ENCODE assay signal across 26 cellular contexts in genomic region chr16:64459402-64459801, GRCh38.
"Had no signal": no experiment of that assay in that cellular context is flagged by ENCODE, and none has a peak within 500 bp of the region (broad histone marks: within the 10 kb centered on the region; RNA-seq: fewer than 3 reads in every experiment).

No MANE protein-coding gene starts in this region.

- H3K27me3 Mint-ChIP-seq: naive thymus-derived CD8-positive, alpha-beta T cell; progenitor cell of endocrine pancreas; stimulated activated naive B cell treated with anti-CD40 and anti-IgM and Interleukin-4, amounts not matched to agents 10 μg/mL and 1 μg/mL and 100 μg/mL, for 72 hours had no signal

- H3K27ac Mint-ChIP-seq: mesothelial cell of epicardium; naive thymus-derived CD8-positive, alpha-beta T cell; nephron progenitor cell; neural progenitor cell; progenitor cell of endocrine pancreas; stimulated activated naive B cell treated with anti-CD40 and anti-IgM and Interleukin-4, amounts not matched to agents 10 μg/mL and 1 μg/mL and 100 μg/mL, for 72 hours had no signal

- H3K9me3 Mint-ChIP-seq: nephron progenitor cell had no signal

- H3K4me3 Mint-ChIP-seq: mesothelial cell of epicardium; naive thymus-derived CD8-positive, alpha-beta T cell; nephron progenitor cell; neural progenitor cell; stimulated activated naive B cell treated with anti-CD40 and anti-IgM and Interleukin-4, amounts not matched to agents 10 μg/mL and 1 μg/mL and 100 μg/mL, for 72 hours had no signal

- H3K79me2 ChIP-seq: hepatocyte had no signal

- H3K4me1 ChIP-seq: left ventricle myocardium inferior, neural progenitor cell, right lobe of liver, stomach, testis, thyroid gland, transverse colon, upper lobe of left lung, vagina had no signal

- H3K4me1 Mint-ChIP-seq: mesothelial cell of epicardium; naive thymus-derived CD8-positive, alpha-beta T cell; nephron progenitor cell; neural progenitor cell; stimulated activated naive B cell treated with anti-CD40 and anti-IgM and Interleukin-4, amounts not matched to agents 10 μg/mL and 1 μg/mL and 100 μg/mL, for 72 hours had no signal

- H3K9me3 ChIP-seq: left ventricle myocardium inferior, mucosa of descending colon, ovary, right atrium auricular region, right lobe of liver, stomach, testis, thyroid gland, transverse colon, upper lobe of left lung, vagina had no signal

- H3K4me2 ChIP-seq: hepatocyte, neural progenitor cell had no signal

- H3K27me3 ChIP-seq: hepatocyte, neural progenitor cell, ovary, right atrium auricular region, right lobe of liver, stomach, testis, thyroid gland, transverse colon, upper lobe of left lung, vagina had no signal

- H3K36me3 ChIP-seq: left ventricle myocardium inferior, neural progenitor cell, ovary, right atrium auricular region, right lobe of liver, stomach, thyroid gland, transverse colon, upper lobe of left lung, vagina had no signal

- H3K4me3 ChIP-seq: hepatocyte, left ventricle myocardium inferior, lung, mucosa of descending colon, neural progenitor cell, ovary, right atrium auricular region, right lobe of liver, stomach, testis, thyroid gland, transverse colon, upper lobe of left lung, vagina had no signal

- H3K36me3 Mint-ChIP-seq: mesothelial cell of epicardium; neural progenitor cell; stimulated activated naive B cell treated with anti-CD40 and anti-IgM and Interleukin-4, amounts not matched to agents 10 μg/mL and 1 μg/mL and 100 μg/mL, for 72 hours had no signal

- H3K27ac ChIP-seq: hepatocyte, left ventricle myocardium inferior, neural progenitor cell, ovary, right atrium auricular region, right lobe of liver, stomach, testis, thyroid gland, transverse colon, upper lobe of left lung, vagina had no signal

- H2AFZ ChIP-seq: hepatocyte, neural progenitor cell had no signal

- DNase-seq: islet precursor cell; left ventricle myocardium inferior; mesendoderm; naive thymus-derived CD8-positive, alpha-beta T cell; nephron progenitor cell; right lobe of liver; stimulated activated CD4-positive, alpha-beta T cell treated with anti-CD3 and anti-CD28 coated beads, Interleukin-12 subunit alpha, Interleukin-12 subunit beta, amount 100 ng/mL, for 4 hours; stimulated activated CD4-positive, alpha-beta T cell treated with anti-CD3 and anti-CD28 coated beads, Interleukin-15, amount 100 ng/mL, for 24 hours; stimulated activated CD4-positive, alpha-beta T cell treated with anti-CD3 and anti-CD28 coated beads, Interleukin-2, amount 100 ng/mL, for 24 hours; stimulated activated CD4-positive, alpha-beta T cell treated with anti-CD3 and anti-CD28 coated beads, Interleukin-4, amount 100 ng/mL, for 1 hour; stimulated activated naive B cell treated with anti-CD40 and anti-IgM and Interleukin-4, amounts not matched to agents 10 μg/mL and 1 μg/mL and 100 μg/mL, for 72 hours; stimulated activated naive CD8-positive, alpha-beta T cell treated with anti-CD3 and anti-CD28 coated beads, Interleukin-15, Interleukin-2, amounts not matched to agents 100 U/mL and 50 U/mL, for 24 hours; transverse colon; upper lobe of left lung had no signal

- H3K9ac ChIP-seq: neural progenitor cell had no signal
